ENCODE assay signal across 13 cellular contexts in genomic region chr5:137022725-137023124, GRCh38.
"Had no signal": no experiment of that assay in that cellular context is flagged by ENCODE, and none has a peak within 500 bp of the region (broad histone marks: within the 10 kb centered on the region; RNA-seq: fewer than 3 reads in every experiment).

No MANE protein-coding gene starts in this region.

- DNase-seq: activated CD4-positive, alpha-beta memory T cell treated with anti-CD3 and anti-CD28 coated beads for 36 hours; activated CD4-positive, alpha-beta T cell treated with anti-CD3 and anti-CD28 coated beads for 1 hour; activated effector memory CD4-positive, alpha-beta T cell treated with anti-CD3 and anti-CD28 coated beads, Interleukin-2, amount 50 U/mL, for 16 hours; activated T-cell treated with anti-CD3 and anti-CD28 coated beads, Interleukin-2, amount 50 U/mL, for 4 hours; effector CD4-positive, alpha-beta T cell; naive thymus-derived CD4-positive, alpha-beta T cell; right lobe of liver; stimulated activated CD4-positive, alpha-beta T cell treated with anti-CD3 and anti-CD28 coated beads, Interleukin-2, amount 100 ng/mL, for 24 hours; stimulated activated naive B cell treated with anti-CD40 and anti-IgM and Interleukin-4, amounts not matched to agents 10 μg/mL and 1 μg/mL and 100 μg/mL, for 72 hours; trophoblast cell had no signal

- H3K27me3 ChIP-seq: cardiac muscle cell, right lobe of liver had no signal

- H3K9me3 ChIP-seq: right lobe of liver had no signal

- H3K4me3 ChIP-seq: cardiac muscle cell, lung, right lobe of liver had no signal

- H3K36me3 ChIP-seq: cardiac muscle cell, right lobe of liver had no signal

- H3K4me1 ChIP-seq: right lobe of liver had no signal

- ATAC-seq: activated naive CD4-positive, alpha-beta T cell treated with anti-CD3 and anti-CD28 coated beads, Interleukin-2, amount 50 U/mL, for 72 hours; activated T-cell treated with anti-CD3 and anti-CD28 coated beads, Interleukin-2, amount 50 U/mL, for 4 hours; naive thymus-derived CD4-positive, alpha-beta T cell; right lobe of liver; stimulated activated naive B cell treated with anti-CD40 and anti-IgM and Interleukin-4, amounts not matched to agents 10 μg/mL and 1 μg/mL and 100 μg/mL, for 72 hours had no signal

- H3K27ac ChIP-seq: cardiac muscle cell, right lobe of liver had no signal
